Comparison of ENCODE assay signal across 2 cellular contexts in the genomic region with DNA sequence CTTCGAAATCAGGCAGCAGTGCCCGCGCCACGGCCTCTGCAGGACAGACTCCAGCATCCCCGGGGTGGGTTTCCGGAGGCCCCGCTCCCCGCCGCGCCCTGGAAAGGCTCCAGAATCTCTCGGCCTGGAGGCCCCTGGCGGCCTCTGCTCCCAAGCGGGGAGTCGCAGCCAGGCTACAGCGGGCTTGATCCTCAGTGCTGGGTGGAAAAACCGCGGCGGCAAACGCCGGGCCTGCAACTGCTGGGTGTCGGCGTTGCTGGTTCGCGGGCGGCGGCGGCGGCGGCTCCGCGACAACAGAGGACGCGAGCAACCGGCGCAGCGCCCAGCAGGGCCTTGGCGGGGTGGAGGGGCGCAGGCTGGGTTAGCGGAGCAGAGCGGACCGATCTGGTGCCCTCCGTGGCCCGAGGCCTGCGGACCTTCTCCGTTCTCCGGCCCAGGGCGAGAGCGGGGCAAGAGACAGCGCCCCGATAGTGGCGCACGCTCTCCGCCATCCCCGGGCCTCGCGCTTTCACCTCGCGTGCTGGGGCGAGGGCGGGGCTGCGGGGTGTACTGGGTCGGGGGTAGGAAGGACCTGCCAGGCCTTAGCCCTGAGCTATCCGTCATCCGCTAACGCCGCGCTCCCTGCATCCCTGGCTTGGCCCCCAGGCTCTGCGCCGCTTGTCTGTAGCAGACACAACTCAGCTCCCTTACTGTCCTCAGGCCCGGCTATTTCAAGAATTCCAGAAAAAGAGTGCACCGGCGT.
A peak's percentile ranks its signal among the peaks of the same experiment; 100 is the strongest.
TF ChIP-seq lines count a peak whose summit lies in the region.

No MANE protein-coding gene starts in this region.

TF ChIP-seq in liver, 16 proteins besides CTCF, POLR2A, EP300 and RAD21:
- peak; percentile 32 for TF ChIP-seq YY1 (IDR thresholded peaks at IDR 0.05)
- TF ChIP-seq TAF1 (conservative IDR thresholded peaks at IDR 0.05), result no peak
- TF ChIP-seq, protein P1, sequence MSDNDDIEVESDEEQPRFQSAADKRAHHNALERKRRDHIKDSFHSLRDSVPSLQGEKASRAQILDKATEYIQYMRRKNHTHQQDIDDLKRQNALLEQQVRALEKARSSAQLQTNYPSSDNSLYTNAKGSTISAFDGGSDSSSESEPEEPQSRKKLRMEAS (IDR thresholded peaks at IDR 0.05), result peak; percentile 12
- no peak for TF ChIP-seq EGR1 (IDR thresholded peaks at IDR 0.05; ENCODE audit: low read depth in 2 of 2)

TF ChIP-seq in HepG2, 621 proteins besides CTCF, POLR2A, EP300 and RAD21:
- no peak for TF ChIP-seq ZNF703 (CRISPR knock-in tag; IDR thresholded peaks at IDR 0.05; ENCODE audit: borderline replicate concordance)
- TF ChIP-seq ZNF761 (CRISPR knock-in tag; conservative IDR thresholded peaks at IDR 0.05), result no peak
- TF ChIP-seq, protein P2, sequence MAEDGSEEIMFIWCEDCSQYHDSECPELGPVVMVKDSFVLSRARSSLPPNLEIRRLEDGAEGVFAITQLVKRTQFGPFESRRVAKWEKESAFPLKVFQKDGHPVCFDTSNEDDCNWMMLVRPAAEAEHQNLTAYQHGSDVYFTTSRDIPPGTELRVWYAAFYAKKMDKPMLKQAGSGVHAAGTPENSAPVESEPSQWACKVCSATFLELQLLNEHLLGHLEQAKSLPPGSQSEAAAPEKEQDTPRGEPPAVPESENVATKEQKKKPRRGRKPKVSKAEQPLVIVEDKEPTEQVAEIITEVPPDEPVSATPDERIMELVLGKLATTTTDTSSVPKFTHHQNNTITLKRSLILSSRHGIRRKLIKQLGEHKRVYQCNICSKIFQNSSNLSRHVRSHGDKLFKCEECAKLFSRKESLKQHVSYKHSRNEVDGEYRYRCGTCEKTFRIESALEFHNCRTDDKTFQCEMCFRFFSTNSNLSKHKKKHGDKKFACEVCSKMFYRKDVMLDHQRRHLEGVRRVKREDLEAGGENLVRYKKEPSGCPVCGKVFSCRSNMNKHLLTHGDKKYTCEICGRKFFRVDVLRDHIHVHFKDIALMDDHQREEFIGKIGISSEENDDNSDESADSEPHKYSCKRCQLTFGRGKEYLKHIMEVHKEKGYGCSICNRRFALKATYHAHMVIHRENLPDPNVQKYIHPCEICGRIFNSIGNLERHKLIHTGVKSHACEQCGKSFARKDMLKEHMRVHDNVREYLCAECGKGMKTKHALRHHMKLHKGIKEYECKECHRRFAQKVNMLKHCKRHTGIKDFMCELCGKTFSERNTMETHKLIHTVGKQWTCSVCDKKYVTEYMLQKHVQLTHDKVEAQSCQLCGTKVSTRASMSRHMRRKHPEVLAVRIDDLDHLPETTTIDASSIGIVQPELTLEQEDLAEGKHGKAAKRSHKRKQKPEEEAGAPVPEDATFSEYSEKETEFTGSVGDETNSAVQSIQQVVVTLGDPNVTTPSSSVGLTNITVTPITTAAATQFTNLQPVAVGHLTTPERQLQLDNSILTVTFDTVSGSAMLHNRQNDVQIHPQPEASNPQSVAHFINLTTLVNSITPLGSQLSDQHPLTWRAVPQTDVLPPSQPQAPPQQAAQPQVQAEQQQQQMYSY (CRISPR knock-in tag; IDR thresholded peaks at IDR 0.05), result no peak
- no peak for TF ChIP-seq PAWR (CRISPR knock-in tag; IDR thresholded peaks at IDR 0.05; ENCODE audit: borderline replicate concordance)
